In genomic region chr2:159202568-159203071, GRCh38 we compare ENCODE assay signal across 10 cellular contexts.
DNase-seq lines count a peak whose midpoint lies in the region; ATAC-seq, FAIRE-seq and TF ChIP-seq lines count a peak whose summit lies in the region.
"Had no signal": no experiment of that assay in that cellular context is flagged by ENCODE, and none has a peak within 500 bp of the region (broad histone marks: within the 10 kb centered on the region; RNA-seq: fewer than 3 reads in every experiment).

No MANE protein-coding gene starts in this region.

- DNase-seq in ELR (ENCODE audit: low read depth), result peak; percentile 96
- peak; percentile 100 for DNase-seq in astrocyte (ENCODE audit: low read depth)
- peak; percentile 59 for DNase-seq in left cardiac atrium
- peak in 1 of 2 donors; percentile 44 for DNase-seq in psoas muscle
- no peak for DNase-seq in OCI-M1 (lab: John Stamatoyannopoulos, UW)
- no peak for DNase-seq in NOMO-1 (lab: John Stamatoyannopoulos, UW; ENCODE audit: unreplicated experiment in 2 of 2)
- DNase-seq in endothelial cell (ENCODE audit: low spot score), result no peak
- DNase-seq: activated CD4-positive, alpha-beta T cell treated with anti-CD3 and anti-CD28 coated beads, Interleukin-2, amount 50 U/mL, for 4 hours; NCI-H2227 treated with DMSO at 0.1 percent for 48 hours had no signal

- H3K4me3 ChIP-seq in astrocyte (ENCODE audit: insufficient read depth, low read depth, low read length) (peak overlapping the region; percentile 2), psoas muscle (no peak overlapping the region)

- no peak overlapping the region for H2AFZ ChIP-seq in astrocyte (ENCODE audit: low read depth, low read length)

- ATAC-seq in left cardiac atrium, result peak; percentile 62 to 92
- ATAC-seq in psoas muscle, result peak; percentile 26 to 75 (median 50)
- no peak for ATAC-seq in GM19328 (IDR thresholded peaks at IDR 0.05; ENCODE audit: unreplicated experiment)

- H3K4me3 Mint-ChIP-seq in astrocyte (ENCODE audit: unreplicated experiment) (no peak overlapping the region), endothelial cell (ENCODE audit: unreplicated experiment) (no peak overlapping the region)

- intact Hi-C loops in left cardiac atrium (cut with DNase I) (no loop called here), psoas muscle (cut with DNase I) (no loop called here)

- H3K27ac ChIP-seq in astrocyte (ENCODE audit: low read depth, low read length) (peak overlapping the region; percentile 81), psoas muscle (no peak overlapping the region)

- H3K9me3 Mint-ChIP-seq in astrocyte (ENCODE audit: unreplicated experiment) (no peaks in the 10 kb centered on the region), endothelial cell (ENCODE audit: unreplicated experiment) (no peaks in the 10 kb centered on the region)

- H3K9me3 ChIP-seq in astrocyte (ENCODE audit: insufficient read depth, low read depth, low read length) (no peaks in the 10 kb centered on the region), psoas muscle (no peaks in the 10 kb centered on the region)

- H3K27ac Mint-ChIP-seq in astrocyte (ENCODE audit: unreplicated experiment) (peak overlapping the region; percentile 90), endothelial cell (ENCODE audit: unreplicated experiment) (no peak overlapping the region)

- H3K4me1 ChIP-seq in astrocyte (ENCODE audit: insufficient read depth, low read length) (peaks cover 25% of the 10 kb centered on the region), psoas muscle (peaks cover 6% of the 10 kb centered on the region)

- no peaks in the 10 kb centered on the region for H3K79me2 ChIP-seq in astrocyte (ENCODE audit: insufficient read depth, low read length)

- TF ChIP-seq CTCF in astrocyte (IDR thresholded peaks at IDR 0.05; ENCODE audit: insufficient read depth, low read depth, low read length) (peak; percentile 22), psoas muscle (IDR thresholded peaks at IDR 0.05) (no peak), endothelial cell (IDR thresholded peaks at IDR 0.05; ENCODE audit: unreplicated experiment) (no peak)

- H3K36me3 ChIP-seq in astrocyte (ENCODE audit: insufficient read depth, low read length) (peaks cover 15% of the 10 kb centered on the region), psoas muscle (ENCODE audit: insufficient read depth in 1 of 2, low read depth in 1 of 2) (peaks cover 0 to 4% of the 10 kb centered on the region in 2 donors)

- peaks cover 29% of the 10 kb centered on the region for H3K4me1 Mint-ChIP-seq in astrocyte (ENCODE audit: low read depth, unreplicated experiment)
- no peaks in the 10 kb centered on the region for H3K4me1 Mint-ChIP-seq in endothelial cell (ENCODE audit: unreplicated experiment)

- peak; percentile 95 for FAIRE-seq in astrocyte (lab: Jason Lieb, UNC)

- peak overlapping the region; percentile 64 for H3K9ac ChIP-seq in astrocyte (ENCODE audit: low read length)

- H3K4me2 ChIP-seq in astrocyte (ENCODE audit: low read length), result peak overlapping the region; percentile 64

- 50 to 73% (median 55%) methylated on average over 4 of the region's 4 CpGs for WGBS in psoas muscle, 3 donors

- H3K36me3 Mint-ChIP-seq in astrocyte (ENCODE audit: low read depth, unreplicated experiment) (peaks cover 30% of the 10 kb centered on the region), endothelial cell (ENCODE audit: low read depth, unreplicated experiment) (peaks cover 72% of the 10 kb centered on the region)

- peaks cover 5% of the 10 kb centered on the region for H4K20me1 ChIP-seq in astrocyte (ENCODE audit: insufficient read depth, low read length)

- H3K27me3 Mint-ChIP-seq in astrocyte (ENCODE audit: low read depth, unreplicated experiment) (no peaks in the 10 kb centered on the region), endothelial cell (ENCODE audit: unreplicated experiment) (peaks cover 2% of the 10 kb centered on the region)

- H3K27me3 ChIP-seq in astrocyte (ENCODE audit: insufficient read depth, low read length) (no peaks in the 10 kb centered on the region), psoas muscle (ENCODE audit: insufficient read depth in 3 of 3, low read length in 2 of 3) (no peaks in the 10 kb centered on the region)

Comparison
In these comparisons a context has a peak if more than half of its experiments do, and no peak if none do; other contexts are left out.
1. DNase-seq: peak in ELR (single experiment), astrocyte (single experiment) and left cardiac atrium (single experiment); none in OCI-M1 (single experiment), NOMO-1 (0 of 2) and endothelial cell (single experiment).